Comparison of ENCODE assay signal across 1 cellular context in the genomic region with DNA sequence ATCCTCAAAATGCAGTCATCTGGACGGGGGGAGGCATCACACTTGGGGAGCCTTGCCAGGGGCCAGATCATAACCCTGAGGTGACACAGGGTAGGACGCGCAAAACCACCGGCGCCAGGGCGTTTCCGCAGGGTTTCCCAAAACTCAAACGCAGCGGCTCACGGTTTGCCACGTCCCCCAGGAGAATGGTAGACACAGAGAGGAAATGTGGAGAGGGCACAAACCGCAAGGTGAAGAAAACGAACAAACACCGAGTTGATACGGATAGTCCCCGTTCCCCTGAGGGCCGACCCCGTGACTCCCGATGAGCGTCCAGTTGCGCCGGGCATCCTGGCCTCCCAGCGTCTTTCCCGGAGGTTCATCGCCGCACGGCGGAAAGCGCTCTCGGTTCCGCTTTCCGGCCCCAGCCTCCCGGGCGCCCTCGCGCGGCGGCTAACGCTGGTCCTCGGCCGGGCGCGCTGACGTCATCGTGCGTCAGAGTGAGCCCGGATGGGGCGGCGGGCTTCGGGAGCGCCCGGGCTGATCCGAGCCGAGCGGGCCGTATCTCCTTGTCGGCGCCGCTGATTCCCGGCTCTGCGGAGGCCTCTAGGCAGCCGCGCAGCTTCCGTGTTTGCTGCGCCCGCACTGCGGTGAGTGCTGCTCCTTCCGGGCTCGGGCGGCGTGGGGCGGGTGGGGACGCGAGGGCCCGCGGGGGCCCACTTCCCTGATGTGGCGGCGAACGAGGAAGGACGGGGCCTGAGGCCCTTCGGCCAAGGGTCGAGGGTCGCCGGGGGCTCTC.
A peak's percentile ranks its signal among the peaks of the same experiment; 100 is the strongest.
TF ChIP-seq lines count a peak whose summit lies in the region.

A gene (plus strand): TSS at position 467 of the 778 bp plus-strand sequence. CDS start 2,641 bp downstream, outside the sequence.

TF ChIP-seq in HepG2, 621 proteins besides CTCF, POLR2A, EP300 and RAD21 (continued from another document and continues in another):
- TF ChIP-seq, protein P1, sequence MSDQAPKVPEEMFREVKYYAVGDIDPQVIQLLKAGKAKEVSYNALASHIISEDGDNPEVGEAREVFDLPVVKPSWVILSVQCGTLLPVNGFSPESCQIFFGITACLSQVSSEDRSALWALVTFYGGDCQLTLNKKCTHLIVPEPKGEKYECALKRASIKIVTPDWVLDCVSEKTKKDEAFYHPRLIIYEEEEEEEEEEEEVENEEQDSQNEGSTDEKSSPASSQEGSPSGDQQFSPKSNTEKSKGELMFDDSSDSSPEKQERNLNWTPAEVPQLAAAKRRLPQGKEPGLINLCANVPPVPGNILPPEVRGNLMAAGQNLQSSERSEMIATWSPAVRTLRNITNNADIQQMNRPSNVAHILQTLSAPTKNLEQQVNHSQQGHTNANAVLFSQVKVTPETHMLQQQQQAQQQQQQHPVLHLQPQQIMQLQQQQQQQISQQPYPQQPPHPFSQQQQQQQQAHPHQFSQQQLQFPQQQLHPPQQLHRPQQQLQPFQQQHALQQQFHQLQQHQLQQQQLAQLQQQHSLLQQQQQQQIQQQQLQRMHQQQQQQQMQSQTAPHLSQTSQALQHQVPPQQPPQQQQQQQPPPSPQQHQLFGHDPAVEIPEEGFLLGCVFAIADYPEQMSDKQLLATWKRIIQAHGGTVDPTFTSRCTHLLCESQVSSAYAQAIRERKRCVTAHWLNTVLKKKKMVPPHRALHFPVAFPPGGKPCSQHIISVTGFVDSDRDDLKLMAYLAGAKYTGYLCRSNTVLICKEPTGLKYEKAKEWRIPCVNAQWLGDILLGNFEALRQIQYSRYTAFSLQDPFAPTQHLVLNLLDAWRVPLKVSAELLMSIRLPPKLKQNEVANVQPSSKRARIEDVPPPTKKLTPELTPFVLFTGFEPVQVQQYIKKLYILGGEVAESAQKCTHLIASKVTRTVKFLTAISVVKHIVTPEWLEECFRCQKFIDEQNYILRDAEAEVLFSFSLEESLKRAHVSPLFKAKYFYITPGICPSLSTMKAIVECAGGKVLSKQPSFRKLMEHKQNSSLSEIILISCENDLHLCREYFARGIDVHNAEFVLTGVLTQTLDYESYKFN (CRISPR knock-in tag; conservative IDR thresholded peaks at IDR 0.05), result peak; percentile 46; the same call in 1 of the 2 replicates
- TF ChIP-seq ZNF264 (CRISPR knock-in tag; IDR thresholded peaks at IDR 0.05) (0 out of 2 replicates have a peak, but pooled peaks have one; percentile 60), GATAD2A (CRISPR knock-in tag; IDR thresholded peaks at IDR 0.05) (0 out of 2 replicates have a peak, but pooled peaks have one; percentile 3), TEAD2 (CRISPR knock-in tag; IDR thresholded peaks at IDR 0.05) (no peak), ZNF33A (CRISPR knock-in tag; IDR thresholded peaks at IDR 0.05; ENCODE audit: borderline replicate concordance) (0 out of 2 replicates have a peak, but pooled peaks have one; percentile 1), PRPF4 (IDR thresholded peaks at IDR 0.05; ENCODE audit: low read depth, low read length, poor library complexity, severe bottlenecking) (no peak), CAMTA2 (CRISPR knock-in tag; IDR thresholded peaks at IDR 0.05; ENCODE audit: borderline replicate concordance) (no peak), MTF1 (CRISPR knock-in tag; IDR thresholded peaks at IDR 0.05) (no peak), ZNF256 (CRISPR knock-in tag; conservative IDR thresholded peaks at IDR 0.05) (no peak), KLF11 (CRISPR knock-in tag; IDR thresholded peaks at IDR 0.05) (peak; percentile 22; the same call in 1 of the 2 replicates), IKZF1 (IDR thresholded peaks at IDR 0.05) (no peak), FOXA3 (CRISPR knock-in tag; IDR thresholded peaks at IDR 0.05) (peak; percentile 51), ZNF746 (CRISPR knock-in tag; IDR thresholded peaks at IDR 0.05) (peak; percentile 32; the same call in 1 of the 2 replicates), ZMAT3 (CRISPR knock-in tag; conservative IDR thresholded peaks at IDR 0.05) (peak; percentile 92), SETDB1 (CRISPR knock-in tag; IDR thresholded peaks at IDR 0.05; ENCODE audit: borderline replicate concordance) (no peak), JUN (CRISPR knock-in tag; IDR thresholded peaks at IDR 0.05) (peak; percentile 78; the same call in 1 of the 2 replicates), SRF (IDR thresholded peaks at IDR 0.05; ENCODE audit: low read depth, low read length) (no peak), ZNF136 (CRISPR knock-in tag; IDR thresholded peaks at IDR 0.05; ENCODE audit: low read depth) (0 out of 2 replicates have a peak, but pooled peaks have one; percentile 39), ZNF468 (CRISPR knock-in tag; IDR thresholded peaks at IDR 0.05) (no peak), CBFB (CRISPR knock-in tag; IDR thresholded peaks at IDR 0.05) (peak; percentile 49; the same call in 1 of the 2 replicates), TBX2 (CRISPR knock-in tag; IDR thresholded peaks at IDR 0.05; ENCODE audit: borderline replicate concordance) (peak; percentile 63; the same call in 1 of the 2 replicates), ZSCAN25 (CRISPR knock-in tag; IDR thresholded peaks at IDR 0.05) (no peak), NCOA2 (CRISPR knock-in tag; IDR thresholded peaks at IDR 0.05) (no peak; the same call in 1 of the 2 replicates)
- TF ChIP-seq, protein P2, sequence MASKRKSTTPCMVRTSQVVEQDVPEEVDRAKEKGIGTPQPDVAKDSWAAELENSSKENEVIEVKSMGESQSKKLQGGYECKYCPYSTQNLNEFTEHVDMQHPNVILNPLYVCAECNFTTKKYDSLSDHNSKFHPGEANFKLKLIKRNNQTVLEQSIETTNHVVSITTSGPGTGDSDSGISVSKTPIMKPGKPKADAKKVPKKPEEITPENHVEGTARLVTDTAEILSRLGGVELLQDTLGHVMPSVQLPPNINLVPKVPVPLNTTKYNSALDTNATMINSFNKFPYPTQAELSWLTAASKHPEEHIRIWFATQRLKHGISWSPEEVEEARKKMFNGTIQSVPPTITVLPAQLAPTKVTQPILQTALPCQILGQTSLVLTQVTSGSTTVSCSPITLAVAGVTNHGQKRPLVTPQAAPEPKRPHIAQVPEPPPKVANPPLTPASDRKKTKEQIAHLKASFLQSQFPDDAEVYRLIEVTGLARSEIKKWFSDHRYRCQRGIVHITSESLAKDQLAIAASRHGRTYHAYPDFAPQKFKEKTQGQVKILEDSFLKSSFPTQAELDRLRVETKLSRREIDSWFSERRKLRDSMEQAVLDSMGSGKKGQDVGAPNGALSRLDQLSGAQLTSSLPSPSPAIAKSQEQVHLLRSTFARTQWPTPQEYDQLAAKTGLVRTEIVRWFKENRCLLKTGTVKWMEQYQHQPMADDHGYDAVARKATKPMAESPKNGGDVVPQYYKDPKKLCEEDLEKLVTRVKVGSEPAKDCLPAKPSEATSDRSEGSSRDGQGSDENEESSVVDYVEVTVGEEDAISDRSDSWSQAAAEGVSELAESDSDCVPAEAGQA (IDR thresholded peaks at IDR 0.05; ENCODE audit: low read depth), result peak; percentile 92
- TF ChIP-seq, protein P2 (CRISPR knock-in tag; IDR thresholded peaks at IDR 0.05; ENCODE audit: borderline replicate concordance), result no peak; the same call in 1 of the 2 replicates
- TF ChIP-seq, protein P3, sequence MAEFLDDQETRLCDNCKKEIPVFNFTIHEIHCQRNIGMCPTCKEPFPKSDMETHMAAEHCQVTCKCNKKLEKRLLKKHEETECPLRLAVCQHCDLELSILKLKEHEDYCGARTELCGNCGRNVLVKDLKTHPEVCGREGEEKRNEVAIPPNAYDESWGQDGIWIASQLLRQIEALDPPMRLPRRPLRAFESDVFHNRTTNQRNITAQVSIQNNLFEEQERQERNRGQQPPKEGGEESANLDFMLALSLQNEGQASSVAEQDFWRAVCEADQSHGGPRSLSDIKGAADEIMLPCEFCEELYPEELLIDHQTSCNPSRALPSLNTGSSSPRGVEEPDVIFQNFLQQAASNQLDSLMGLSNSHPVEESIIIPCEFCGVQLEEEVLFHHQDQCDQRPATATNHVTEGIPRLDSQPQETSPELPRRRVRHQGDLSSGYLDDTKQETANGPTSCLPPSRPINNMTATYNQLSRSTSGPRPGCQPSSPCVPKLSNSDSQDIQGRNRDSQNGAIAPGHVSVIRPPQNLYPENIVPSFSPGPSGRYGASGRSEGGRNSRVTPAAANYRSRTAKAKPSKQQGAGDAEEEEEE (CRISPR knock-in tag; IDR thresholded peaks at IDR 0.05; ENCODE audit: borderline replicate concordance), result no peak
- TF ChIP-seq, protein P4, sequence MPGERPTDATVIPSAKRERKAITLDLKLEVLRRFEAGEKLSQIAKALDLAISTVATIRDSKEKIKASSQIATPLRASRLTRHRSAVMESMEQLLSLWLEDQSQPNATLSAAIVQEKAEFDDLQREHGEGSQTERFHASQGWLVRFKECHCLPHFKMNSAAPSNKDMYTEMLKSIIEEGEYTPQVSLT (CRISPR knock-in tag; IDR thresholded peaks at IDR 0.05; ENCODE audit: borderline replicate concordance, low read depth), result no peak
- TF ChIP-seq, protein P5, sequence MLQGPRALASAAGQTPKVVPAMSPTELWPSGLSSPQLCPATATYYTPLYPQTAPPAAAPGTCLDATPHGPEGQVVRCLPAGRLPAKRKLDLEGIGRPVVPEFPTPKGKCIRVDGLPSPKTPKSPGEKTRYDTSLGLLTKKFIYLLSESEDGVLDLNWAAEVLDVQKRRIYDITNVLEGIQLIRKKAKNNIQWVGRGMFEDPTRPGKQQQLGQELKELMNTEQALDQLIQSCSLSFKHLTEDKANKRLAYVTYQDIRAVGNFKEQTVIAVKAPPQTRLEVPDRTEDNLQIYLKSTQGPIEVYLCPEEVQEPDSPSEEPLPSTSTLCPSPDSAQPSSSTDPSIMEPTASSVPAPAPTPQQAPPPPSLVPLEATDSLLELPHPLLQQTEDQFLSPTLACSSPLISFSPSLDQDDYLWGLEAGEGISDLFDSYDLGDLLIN (CRISPR knock-in tag; IDR thresholded peaks at IDR 0.05; ENCODE audit: borderline replicate concordance), result no peak
- TF ChIP-seq, protein P6, sequence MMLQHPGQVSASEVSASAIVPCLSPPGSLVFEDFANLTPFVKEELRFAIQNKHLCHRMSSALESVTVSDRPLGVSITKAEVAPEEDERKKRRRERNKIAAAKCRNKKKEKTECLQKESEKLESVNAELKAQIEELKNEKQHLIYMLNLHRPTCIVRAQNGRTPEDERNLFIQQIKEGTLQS (CRISPR knock-in tag; IDR thresholded peaks at IDR 0.05), result peak; percentile 92
- TF ChIP-seq, protein P7, sequence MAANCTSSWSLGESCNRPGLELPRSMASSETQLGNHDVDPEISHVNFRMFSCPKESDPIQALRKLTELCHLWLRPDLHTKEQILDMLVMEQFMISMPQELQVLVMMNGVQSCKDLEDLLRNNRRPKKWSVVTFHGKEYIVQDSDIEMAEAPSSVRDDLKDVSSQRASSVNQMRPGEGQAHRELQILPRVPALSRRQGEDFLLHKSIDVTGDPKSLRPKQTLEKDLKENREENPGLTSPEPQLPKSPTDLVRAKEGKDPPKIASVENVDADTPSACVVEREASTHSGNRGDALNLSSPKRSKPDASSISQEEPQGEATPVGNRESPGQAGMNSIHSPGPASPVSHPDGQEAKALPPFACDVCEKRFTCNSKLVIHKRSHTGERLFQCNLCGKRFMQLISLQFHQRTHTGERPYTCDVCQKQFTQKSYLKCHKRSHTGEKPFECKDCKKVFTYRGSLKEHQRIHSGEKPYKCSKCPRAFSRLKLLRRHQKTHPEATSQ (CRISPR knock-in tag; IDR thresholded peaks at IDR 0.05; ENCODE audit: borderline replicate concordance), result peak; percentile 44; the same call in 1 of the 2 replicates
- TF ChIP-seq, protein P8, sequence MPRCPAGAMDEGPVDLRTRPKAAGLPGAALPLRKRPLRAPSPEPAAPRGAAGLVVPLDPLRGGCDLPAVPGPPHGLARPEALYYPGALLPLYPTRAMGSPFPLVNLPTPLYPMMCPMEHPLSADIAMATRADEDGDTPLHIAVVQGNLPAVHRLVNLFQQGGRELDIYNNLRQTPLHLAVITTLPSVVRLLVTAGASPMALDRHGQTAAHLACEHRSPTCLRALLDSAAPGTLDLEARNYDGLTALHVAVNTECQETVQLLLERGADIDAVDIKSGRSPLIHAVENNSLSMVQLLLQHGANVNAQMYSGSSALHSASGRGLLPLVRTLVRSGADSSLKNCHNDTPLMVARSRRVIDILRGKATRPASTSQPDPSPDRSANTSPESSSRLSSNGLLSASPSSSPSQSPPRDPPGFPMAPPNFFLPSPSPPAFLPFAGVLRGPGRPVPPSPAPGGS (CRISPR knock-in tag; IDR thresholded peaks at IDR 0.05), result peak; percentile 62; the same call in 1 of the 2 replicates
- TF ChIP-seq, protein P9, sequence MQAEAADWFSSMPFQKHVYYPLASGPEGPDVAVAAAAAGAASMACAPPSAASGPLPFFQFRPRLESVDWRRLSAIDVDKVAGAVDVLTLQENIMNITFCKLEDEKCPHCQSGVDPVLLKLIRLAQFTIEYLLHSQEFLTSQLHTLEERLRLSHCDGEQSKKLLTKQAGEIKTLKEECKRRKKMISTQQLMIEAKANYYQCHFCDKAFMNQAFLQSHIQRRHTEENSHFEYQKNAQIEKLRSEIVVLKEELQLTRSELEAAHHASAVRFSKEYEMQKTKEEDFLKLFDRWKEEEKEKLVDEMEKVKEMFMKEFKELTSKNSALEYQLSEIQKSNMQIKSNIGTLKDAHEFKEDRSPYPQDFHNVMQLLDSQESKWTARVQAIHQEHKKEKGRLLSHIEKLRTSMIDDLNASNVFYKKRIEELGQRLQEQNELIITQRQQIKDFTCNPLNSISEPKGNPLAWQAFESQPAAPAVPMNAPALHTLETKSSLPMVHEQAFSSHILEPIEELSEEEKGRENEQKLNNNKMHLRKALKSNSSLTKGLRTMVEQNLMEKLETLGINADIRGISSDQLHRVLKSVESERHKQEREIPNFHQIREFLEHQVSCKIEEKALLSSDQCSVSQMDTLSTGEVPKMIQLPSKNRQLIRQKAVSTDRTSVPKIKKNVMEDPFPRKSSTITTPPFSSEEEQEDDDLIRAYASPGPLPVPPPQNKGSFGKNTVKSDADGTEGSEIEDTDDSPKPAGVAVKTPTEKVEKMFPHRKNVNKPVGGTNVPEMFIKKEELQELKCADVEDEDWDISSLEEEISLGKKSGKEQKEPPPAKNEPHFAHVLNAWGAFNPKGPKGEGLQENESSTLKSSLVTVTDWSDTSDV (CRISPR knock-in tag; IDR thresholded peaks at IDR 0.05), result no peak
- TF ChIP-seq, protein P10, sequence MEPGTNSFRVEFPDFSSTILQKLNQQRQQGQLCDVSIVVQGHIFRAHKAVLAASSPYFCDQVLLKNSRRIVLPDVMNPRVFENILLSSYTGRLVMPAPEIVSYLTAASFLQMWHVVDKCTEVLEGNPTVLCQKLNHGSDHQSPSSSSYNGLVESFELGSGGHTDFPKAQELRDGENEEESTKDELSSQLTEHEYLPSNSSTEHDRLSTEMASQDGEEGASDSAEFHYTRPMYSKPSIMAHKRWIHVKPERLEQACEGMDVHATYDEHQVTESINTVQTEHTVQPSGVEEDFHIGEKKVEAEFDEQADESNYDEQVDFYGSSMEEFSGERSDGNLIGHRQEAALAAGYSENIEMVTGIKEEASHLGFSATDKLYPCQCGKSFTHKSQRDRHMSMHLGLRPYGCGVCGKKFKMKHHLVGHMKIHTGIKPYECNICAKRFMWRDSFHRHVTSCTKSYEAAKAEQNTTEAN (CRISPR knock-in tag; conservative IDR thresholded peaks at IDR 0.05), result peak; percentile 60; the same call in 1 of the 2 replicates
